Comparison of ENCODE assay signal across 9 cellular contexts in genomic region chr1:209989525-209989924, GRCh38. TPM values are rescaled to one million over a fixed set of nuclear protein-coding genes. Genes with fewer than 3 reads are reported as not detected.
DNase-seq lines count a peak whose midpoint lies in the region; ATAC-seq, FAIRE-seq and TF ChIP-seq lines count a peak whose summit lies in the region.
"Had no signal": no experiment of that assay in that cellular context is flagged by ENCODE, and none has a peak within 500 bp of the region (broad histone marks: within the 10 kb centered on the region; RNA-seq: fewer than 3 reads in every experiment).

No MANE protein-coding gene starts in this region.

- no peaks in the 10 kb centered on the region for H3K4me1 Mint-ChIP-seq in activated T-helper 17 cell treated with anti-CD3 and anti-CD28 coated beads, Interleukin-2, amount 50 U/mL, for 72 hours

- H3K4me3 ChIP-seq in HEK293 (ENCODE audit: low read depth, low read length) = no peak overlapping the region

- no peak for ATAC-seq in activated T-helper 17 cell treated with anti-CD3 and anti-CD28 coated beads, Interleukin-2, amount 50 U/mL, for 72 hours (replicated peaks)
- ATAC-seq in HG03280 (IDR thresholded peaks at IDR 0.05; ENCODE audit: unreplicated experiment) = no peak

- peaks cover 38% of the 10 kb centered on the region for H3K27me3 Mint-ChIP-seq in activated T-helper 17 cell treated with anti-CD3 and anti-CD28 coated beads, Interleukin-2, amount 50 U/mL, for 72 hours

- H3K27ac Mint-ChIP-seq in activated T-helper 17 cell treated with anti-CD3 and anti-CD28 coated beads, Interleukin-2, amount 50 U/mL, for 72 hours = no peak overlapping the region

- no peaks in the 10 kb centered on the region for H3K36me3 Mint-ChIP-seq in activated T-helper 17 cell treated with anti-CD3 and anti-CD28 coated beads, Interleukin-2, amount 50 U/mL, for 72 hours (ENCODE audit: low read depth)

- no peak for TF ChIP-seq CTCF in HEK293 (tag by site-specific recombination; IDR thresholded peaks at IDR 0.05)

- no peak overlapping the region for H3K27ac ChIP-seq in HEK293 (ENCODE audit: extremely low read depth, low read depth, low read length)

- H3K9me3 Mint-ChIP-seq in activated T-helper 17 cell treated with anti-CD3 and anti-CD28 coated beads, Interleukin-2, amount 50 U/mL, for 72 hours = no peaks in the 10 kb centered on the region

- H3K4me1 ChIP-seq in HEK293 (ENCODE audit: control insufficient read depth, insufficient read depth, low read length) = no peaks in the 10 kb centered on the region

- POLR2A ChIA-PET in HEK293 (lab: Yijun Ruan, JAX) = no interaction called here

- H3K4me3 Mint-ChIP-seq in activated T-helper 17 cell treated with anti-CD3 and anti-CD28 coated beads, Interleukin-2, amount 50 U/mL, for 72 hours = no peak overlapping the region

- no peaks in the 10 kb centered on the region for H3K9me3 ChIP-seq in HEK293 (ENCODE audit: control insufficient read depth, insufficient read depth, low read depth, low read length)

- H3K36me3 ChIP-seq in HEK293 (ENCODE audit: control insufficient read depth in 2 of 2, insufficient read depth in 1 of 2, low read length in 2 of 2) = no peaks in the 10 kb centered on the region

- FAIRE-seq in RCC 7860 (lab: Jason Lieb, UNC) = peak; percentile 93
- FAIRE-seq in frontal cortex (lab: Jason Lieb, UNC) = peak; percentile 99
- no peak for FAIRE-seq in GM19239 (lab: Jason Lieb, UNC)

- CTCF ChIA-PET in HEK293 (lab: Yijun Ruan, JAX) = interaction anchor here (0.6 to 4.2 kb wide), 34 partner anchors 15 to 1740 kb away, joined by 3 to 84 read pairs (median 5); no protein-coding TSS in a partner anchor

- peak; percentile 15 for DNase-seq in AG20443 (ENCODE audit: low spot score)
- peak; percentile 59 for DNase-seq in RCC 7860 (ENCODE audit: low spot score)
- DNase-seq in frontal cortex (ENCODE audit: low spot score in 2 of 2) = no peak
- DNase-seq in GM19239 (ENCODE audit: insufficient read length, low spot score) = no peak
- no peak for DNase-seq in NK-92 treated with Interleukin-12 subunit alpha and Interleukin-12 subunit beta, amount 100 ng/mL, for 24 hours (lab: John Stamatoyannopoulos, UW)
- DNase-seq: effector CD4-positive, alpha-beta T cell had no signal

TF ChIP-seq in HEK293, 187 proteins besides CTCF, POLR2A, EP300 and RAD21:
- TF ChIP-seq ZNF660 (tag by site-specific recombination; IDR thresholded peaks at IDR 0.05) (0 out of 2 replicates have a peak, but pooled peaks have one; percentile 29), ZNF626 (tag by site-specific recombination; IDR thresholded peaks at IDR 0.05) (no peak), BCL6B (tag by site-specific recombination; IDR thresholded peaks at IDR 0.05) (no peak), ZNF654 (tag by site-specific recombination; IDR thresholded peaks at IDR 0.05; ENCODE audit: low read depth) (peak; percentile 71)
TF ChIP-seq in HEK293: peak in this region for 2.

RNA-seq across cellular contexts. Expression of gene SYT14, which starts 51.5 kb away (rescaled TPM):
- 51.4 TPM for total RNA-seq in frontal cortex
- not detected for total RNA-seq in activated T-helper 17 cell treated with anti-CD3 and anti-CD28 coated beads, Interleukin-2, amount 50 U/mL, for 72 hours

Comparison
In these comparisons a context has a peak if more than half of its experiments do, and no peak if none do; other contexts are left out.
1. DNase-seq: peak in AG20443 (single experiment) and RCC 7860 (single experiment); none in frontal cortex (0 of 2), GM19239 (single experiment) and NK-92 treated with Interleukin-12 subunit alpha and Interleukin-12 subunit beta, amount 100 ng/mL, for 24 hours (single experiment).
2. RNA of gene SYT14, which starts 51.5 kb away (total RNA-seq): 51.4 TPM in frontal cortex (single experiment); not detected in activated T-helper 17 cell treated with anti-CD3 and anti-CD28 coated beads, Interleukin-2, amount 50 U/mL, for 72 hours; every median in the first group is over 10 times any median in the second.